Comparison of ENCODE assay signal across 1 cellular context in the genomic region with DNA sequence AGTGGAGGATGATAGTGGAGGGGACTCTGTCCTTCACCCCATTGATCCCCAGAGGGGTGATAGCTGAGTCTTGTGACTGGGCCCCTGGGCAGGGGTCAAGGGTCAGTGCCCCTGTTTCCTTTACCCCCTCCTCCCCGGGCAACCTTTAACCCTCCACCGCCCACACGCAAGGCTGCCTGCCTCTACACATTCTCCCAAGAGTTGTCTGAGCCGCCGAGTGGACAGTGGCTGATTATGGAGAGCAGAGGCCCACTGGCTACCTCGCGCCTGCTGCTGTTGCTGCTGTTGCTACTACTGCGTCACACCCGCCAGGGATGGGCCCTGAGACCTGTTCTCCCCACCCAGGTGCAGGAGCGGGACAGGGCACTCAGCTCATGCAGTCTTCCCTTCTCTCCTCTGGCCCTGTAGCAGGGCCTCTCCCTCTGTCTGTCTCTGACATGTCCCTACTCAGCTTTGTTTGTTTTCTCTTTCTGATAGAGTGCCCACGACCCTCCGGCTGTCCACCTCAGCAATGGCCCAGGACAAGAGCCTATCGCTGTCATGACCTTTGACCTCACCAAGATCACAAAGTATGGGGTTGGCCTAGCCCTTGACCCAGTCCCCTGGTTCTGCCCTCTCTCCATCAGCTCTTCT.
TF ChIP-seq lines count a peak whose summit lies in the region.

A gene with protein sequence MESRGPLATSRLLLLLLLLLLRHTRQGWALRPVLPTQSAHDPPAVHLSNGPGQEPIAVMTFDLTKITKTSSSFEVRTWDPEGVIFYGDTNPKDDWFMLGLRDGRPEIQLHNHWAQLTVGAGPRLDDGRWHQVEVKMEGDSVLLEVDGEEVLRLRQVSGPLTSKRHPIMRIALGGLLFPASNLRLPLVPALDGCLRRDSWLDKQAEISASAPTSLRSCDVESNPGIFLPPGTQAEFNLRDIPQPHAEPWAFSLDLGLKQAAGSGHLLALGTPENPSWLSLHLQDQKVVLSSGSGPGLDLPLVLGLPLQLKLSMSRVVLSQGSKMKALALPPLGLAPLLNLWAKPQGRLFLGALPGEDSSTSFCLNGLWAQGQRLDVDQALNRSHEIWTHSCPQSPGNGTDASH (plus strand): TSS at position 197 of the 633 bp plus-strand sequence. CDS start 38 bp downstream, at position 235.

TF ChIP-seq in HepG2, 621 proteins besides CTCF, POLR2A, EP300 and RAD21 (continued from another document and continues in another):
- TF ChIP-seq, protein P1, sequence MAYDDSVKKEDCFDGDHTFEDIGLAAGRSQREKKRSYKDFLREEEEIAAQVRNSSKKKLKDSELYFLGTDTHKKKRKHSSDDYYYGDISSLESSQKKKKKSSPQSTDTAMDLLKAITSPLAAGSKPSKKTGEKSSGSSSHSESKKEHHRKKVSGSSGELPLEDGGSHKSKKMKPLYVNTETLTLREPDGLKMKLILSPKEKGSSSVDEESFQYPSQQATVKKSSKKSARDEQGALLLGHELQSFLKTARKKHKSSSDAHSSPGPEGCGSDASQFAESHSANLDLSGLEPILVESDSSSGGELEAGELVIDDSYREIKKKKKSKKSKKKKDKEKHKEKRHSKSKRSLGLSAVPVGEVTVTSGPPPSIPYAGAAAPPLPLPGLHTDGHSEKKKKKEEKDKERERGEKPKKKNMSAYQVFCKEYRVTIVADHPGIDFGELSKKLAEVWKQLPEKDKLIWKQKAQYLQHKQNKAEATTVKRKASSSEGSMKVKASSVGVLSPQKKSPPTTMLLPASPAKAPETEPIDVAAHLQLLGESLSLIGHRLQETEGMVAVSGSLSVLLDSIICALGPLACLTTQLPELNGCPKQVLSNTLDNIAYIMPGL (CRISPR knock-in tag; IDR thresholded peaks at IDR 0.05; ENCODE audit: borderline replicate concordance in 1 of 2, low read depth in 1 of 2) = no peak; a peak in 1 of 4 replicates
- TF ChIP-seq, protein P2, sequence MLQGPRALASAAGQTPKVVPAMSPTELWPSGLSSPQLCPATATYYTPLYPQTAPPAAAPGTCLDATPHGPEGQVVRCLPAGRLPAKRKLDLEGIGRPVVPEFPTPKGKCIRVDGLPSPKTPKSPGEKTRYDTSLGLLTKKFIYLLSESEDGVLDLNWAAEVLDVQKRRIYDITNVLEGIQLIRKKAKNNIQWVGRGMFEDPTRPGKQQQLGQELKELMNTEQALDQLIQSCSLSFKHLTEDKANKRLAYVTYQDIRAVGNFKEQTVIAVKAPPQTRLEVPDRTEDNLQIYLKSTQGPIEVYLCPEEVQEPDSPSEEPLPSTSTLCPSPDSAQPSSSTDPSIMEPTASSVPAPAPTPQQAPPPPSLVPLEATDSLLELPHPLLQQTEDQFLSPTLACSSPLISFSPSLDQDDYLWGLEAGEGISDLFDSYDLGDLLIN (CRISPR knock-in tag; IDR thresholded peaks at IDR 0.05; ENCODE audit: borderline replicate concordance) = no peak
- TF ChIP-seq ZNF598 (CRISPR knock-in tag; IDR thresholded peaks at IDR 0.05; ENCODE audit: borderline replicate concordance) = peak; percentile 74; the same call in 1 of the 2 replicates
- TF ChIP-seq, protein P3, sequence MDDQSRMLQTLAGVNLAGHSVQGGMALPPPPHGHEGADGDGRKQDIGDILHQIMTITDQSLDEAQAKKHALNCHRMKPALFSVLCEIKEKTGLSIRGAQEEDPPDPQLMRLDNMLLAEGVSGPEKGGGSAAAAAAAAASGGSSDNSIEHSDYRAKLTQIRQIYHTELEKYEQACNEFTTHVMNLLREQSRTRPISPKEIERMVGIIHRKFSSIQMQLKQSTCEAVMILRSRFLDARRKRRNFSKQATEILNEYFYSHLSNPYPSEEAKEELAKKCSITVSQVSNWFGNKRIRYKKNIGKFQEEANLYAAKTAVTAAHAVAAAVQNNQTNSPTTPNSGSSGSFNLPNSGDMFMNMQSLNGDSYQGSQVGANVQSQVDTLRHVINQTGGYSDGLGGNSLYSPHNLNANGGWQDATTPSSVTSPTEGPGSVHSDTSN (CRISPR knock-in tag; IDR thresholded peaks at IDR 0.05; ENCODE audit: borderline replicate concordance) = no peak
- TF ChIP-seq, protein P4, sequence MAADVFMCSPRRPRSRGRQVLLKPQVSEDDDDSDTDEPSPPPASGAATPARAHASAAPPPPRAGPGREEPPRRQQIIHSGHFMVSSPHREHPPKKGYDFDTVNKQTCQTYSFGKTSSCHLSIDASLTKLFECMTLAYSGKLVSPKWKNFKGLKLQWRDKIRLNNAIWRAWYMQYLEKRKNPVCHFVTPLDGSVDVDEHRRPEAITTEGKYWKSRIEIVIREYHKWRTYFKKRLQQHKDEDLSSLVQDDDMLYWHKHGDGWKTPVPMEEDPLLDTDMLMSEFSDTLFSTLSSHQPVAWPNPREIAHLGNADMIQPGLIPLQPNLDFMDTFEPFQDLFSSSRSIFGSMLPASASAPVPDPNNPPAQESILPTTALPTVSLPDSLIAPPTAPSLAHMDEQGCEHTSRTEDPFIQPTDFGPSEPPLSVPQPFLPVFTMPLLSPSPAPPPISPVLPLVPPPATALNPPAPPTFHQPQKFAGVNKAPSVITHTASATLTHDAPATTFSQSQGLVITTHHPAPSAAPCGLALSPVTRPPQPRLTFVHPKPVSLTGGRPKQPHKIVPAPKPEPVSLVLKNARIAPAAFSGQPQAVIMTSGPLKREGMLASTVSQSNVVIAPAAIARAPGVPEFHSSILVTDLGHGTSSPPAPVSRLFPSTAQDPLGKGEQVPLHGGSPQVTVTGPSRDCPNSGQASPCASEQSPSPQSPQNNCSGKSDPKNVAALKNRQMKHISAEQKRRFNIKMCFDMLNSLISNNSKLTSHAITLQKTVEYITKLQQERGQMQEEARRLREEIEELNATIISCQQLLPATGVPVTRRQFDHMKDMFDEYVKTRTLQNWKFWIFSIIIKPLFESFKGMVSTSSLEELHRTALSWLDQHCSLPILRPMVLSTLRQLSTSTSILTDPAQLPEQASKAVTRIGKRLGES (CRISPR knock-in tag; IDR thresholded peaks at IDR 0.05; ENCODE audit: borderline replicate concordance) = no peak
- TF ChIP-seq, protein P5, sequence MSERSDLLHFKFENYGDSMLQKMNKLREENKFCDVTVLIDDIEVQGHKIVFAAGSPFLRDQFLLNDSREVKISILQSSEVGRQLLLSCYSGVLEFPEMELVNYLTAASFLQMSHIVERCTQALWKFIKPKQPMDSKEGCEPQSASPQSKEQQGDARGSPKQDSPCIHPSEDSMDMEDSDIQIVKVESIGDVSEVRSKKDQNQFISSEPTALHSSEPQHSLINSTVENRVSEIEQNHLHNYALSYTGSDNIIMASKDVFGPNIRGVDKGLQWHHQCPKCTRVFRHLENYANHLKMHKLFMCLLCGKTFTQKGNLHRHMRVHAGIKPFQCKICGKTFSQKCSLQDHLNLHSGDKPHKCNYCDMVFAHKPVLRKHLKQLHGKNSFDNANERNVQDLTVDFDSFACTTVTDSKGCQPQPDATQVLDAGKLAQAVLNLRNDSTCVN (CRISPR knock-in tag; IDR thresholded peaks at IDR 0.05; ENCODE audit: borderline replicate concordance) = no peak
- no peak for TF ChIP-seq ZNF766 (CRISPR knock-in tag; IDR thresholded peaks at IDR 0.05; ENCODE audit: borderline replicate concordance)
- TF ChIP-seq ZNF703 (CRISPR knock-in tag; IDR thresholded peaks at IDR 0.05; ENCODE audit: borderline replicate concordance) = no peak
- TF ChIP-seq ONECUT2 (CRISPR knock-in tag; IDR thresholded peaks at IDR 0.05) = no peak
- TF ChIP-seq ARNT (IDR thresholded peaks at IDR 0.05) = no peak
- TF ChIP-seq TEAD2 (CRISPR knock-in tag; IDR thresholded peaks at IDR 0.05) = no peak
- no peak for TF ChIP-seq ZNF331 (CRISPR knock-in tag; IDR thresholded peaks at IDR 0.05)
- no peak for TF ChIP-seq RBAK (CRISPR knock-in tag; IDR thresholded peaks at IDR 0.05)
- no peak for TF ChIP-seq FOXJ3 (CRISPR knock-in tag; IDR thresholded peaks at IDR 0.05; ENCODE audit: borderline replicate concordance)
- TF ChIP-seq ZMYM4 (CRISPR knock-in tag; IDR thresholded peaks at IDR 0.05) = no peak
- no peak for TF ChIP-seq ZNF317 (CRISPR knock-in tag; IDR thresholded peaks at IDR 0.05)
- TF ChIP-seq, protein P6, sequence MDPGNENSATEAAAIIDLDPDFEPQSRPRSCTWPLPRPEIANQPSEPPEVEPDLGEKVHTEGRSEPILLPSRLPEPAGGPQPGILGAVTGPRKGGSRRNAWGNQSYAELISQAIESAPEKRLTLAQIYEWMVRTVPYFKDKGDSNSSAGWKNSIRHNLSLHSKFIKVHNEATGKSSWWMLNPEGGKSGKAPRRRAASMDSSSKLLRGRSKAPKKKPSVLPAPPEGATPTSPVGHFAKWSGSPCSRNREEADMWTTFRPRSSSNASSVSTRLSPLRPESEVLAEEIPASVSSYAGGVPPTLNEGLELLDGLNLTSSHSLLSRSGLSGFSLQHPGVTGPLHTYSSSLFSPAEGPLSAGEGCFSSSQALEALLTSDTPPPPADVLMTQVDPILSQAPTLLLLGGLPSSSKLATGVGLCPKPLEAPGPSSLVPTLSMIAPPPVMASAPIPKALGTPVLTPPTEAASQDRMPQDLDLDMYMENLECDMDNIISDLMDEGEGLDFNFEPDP (CRISPR knock-in tag; conservative IDR thresholded peaks at IDR 0.05) = no peak
- no peak for TF ChIP-seq DMAP1 (CRISPR knock-in tag; IDR thresholded peaks at IDR 0.05)
- no peak for TF ChIP-seq ZFP90 (CRISPR knock-in tag; IDR thresholded peaks at IDR 0.05; ENCODE audit: borderline replicate concordance)
- no peak for TF ChIP-seq GATAD1 (CRISPR knock-in tag; IDR thresholded peaks at IDR 0.05)
- TF ChIP-seq NFYB (CRISPR knock-in tag; IDR thresholded peaks at IDR 0.05) = no peak
- TF ChIP-seq, protein P7, sequence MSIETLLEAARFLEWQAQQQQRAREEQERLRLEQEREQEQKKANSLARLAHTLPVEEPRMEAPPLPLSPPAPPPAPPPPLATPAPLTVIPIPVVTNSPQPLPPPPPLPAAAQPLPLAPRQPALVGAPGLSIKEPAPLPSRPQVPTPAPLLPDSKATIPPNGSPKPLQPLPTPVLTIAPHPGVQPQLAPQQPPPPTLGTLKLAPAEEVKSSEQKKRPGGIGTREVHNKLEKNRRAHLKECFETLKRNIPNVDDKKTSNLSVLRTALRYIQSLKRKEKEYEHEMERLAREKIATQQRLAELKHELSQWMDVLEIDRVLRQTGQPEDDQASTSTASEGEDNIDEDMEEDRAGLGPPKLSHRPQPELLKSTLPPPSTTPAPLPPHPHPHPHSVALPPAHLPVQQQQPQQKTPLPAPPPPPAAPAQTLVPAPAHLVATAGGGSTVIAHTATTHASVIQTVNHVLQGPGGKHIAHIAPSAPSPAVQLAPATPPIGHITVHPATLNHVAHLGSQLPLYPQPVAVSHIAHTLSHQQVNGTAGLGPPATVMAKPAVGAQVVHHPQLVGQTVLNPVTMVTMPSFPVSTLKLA (IDR thresholded peaks at IDR 0.05) = no peak
- TF ChIP-seq, protein P8, sequence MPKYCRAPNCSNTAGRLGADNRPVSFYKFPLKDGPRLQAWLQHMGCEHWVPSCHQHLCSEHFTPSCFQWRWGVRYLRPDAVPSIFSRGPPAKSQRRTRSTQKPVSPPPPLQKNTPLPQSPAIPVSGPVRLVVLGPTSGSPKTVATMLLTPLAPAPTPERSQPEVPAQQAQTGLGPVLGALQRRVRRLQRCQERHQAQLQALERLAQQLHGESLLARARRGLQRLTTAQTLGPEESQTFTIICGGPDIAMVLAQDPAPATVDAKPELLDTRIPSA (CRISPR knock-in tag; IDR thresholded peaks at IDR 0.05; ENCODE audit: borderline replicate concordance) = no peak
- no peak for TF ChIP-seq TOE1 (CRISPR knock-in tag; IDR thresholded peaks at IDR 0.05)
- no peak for TF ChIP-seq NONO (IDR thresholded peaks at IDR 0.05)
- TF ChIP-seq NONO (CRISPR knock-in tag; conservative IDR thresholded peaks at IDR 0.05) = no peak
- TF ChIP-seq ZNF10 (CRISPR knock-in tag; IDR thresholded peaks at IDR 0.05; ENCODE audit: borderline replicate concordance, low read depth) = no peak
- no peak for TF ChIP-seq ARID2 (CRISPR knock-in tag; IDR thresholded peaks at IDR 0.05; ENCODE audit: borderline replicate concordance)
- TF ChIP-seq SNAPC2 (CRISPR knock-in tag; IDR thresholded peaks at IDR 0.05) = no peak
- TF ChIP-seq, protein P9, sequence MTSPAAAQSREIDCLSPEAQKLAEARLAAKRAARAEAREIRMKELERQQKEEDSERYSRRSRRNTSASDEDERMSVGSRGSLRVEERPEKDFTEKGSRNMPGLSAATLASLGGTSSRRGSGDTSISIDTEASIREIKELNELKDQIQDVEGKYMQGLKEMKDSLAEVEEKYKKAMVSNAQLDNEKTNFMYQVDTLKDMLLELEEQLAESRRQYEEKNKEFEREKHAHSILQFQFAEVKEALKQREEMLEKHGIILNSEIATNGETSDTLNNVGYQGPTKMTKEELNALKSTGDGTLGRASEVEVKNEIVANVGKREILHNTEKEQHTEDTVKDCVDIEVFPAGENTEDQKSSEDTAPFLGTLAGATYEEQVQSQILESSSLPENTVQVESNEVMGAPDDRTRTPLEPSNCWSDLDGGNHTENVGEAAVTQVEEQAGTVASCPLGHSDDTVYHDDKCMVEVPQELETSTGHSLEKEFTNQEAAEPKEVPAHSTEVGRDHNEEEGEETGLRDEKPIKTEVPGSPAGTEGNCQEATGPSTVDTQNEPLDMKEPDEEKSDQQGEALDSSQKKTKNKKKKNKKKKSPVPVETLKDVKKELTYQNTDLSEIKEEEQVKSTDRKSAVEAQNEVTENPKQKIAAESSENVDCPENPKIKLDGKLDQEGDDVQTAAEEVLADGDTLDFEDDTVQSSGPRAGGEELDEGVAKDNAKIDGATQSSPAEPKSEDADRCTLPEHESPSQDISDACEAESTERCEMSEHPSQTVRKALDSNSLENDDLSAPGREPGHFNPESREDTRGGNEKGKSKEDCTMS (CRISPR knock-in tag; conservative IDR thresholded peaks at IDR 0.05) = no peak
- peak; percentile 37; the same call in 1 of the 2 replicates for TF ChIP-seq DPF2 (CRISPR knock-in tag; IDR thresholded peaks at IDR 0.05; ENCODE audit: borderline replicate concordance, low read depth)
- TF ChIP-seq RBM22 (optimal IDR thresholded peaks at IDR 0.05; ENCODE audit: low read length) = no peak
- TF ChIP-seq, protein P10, sequence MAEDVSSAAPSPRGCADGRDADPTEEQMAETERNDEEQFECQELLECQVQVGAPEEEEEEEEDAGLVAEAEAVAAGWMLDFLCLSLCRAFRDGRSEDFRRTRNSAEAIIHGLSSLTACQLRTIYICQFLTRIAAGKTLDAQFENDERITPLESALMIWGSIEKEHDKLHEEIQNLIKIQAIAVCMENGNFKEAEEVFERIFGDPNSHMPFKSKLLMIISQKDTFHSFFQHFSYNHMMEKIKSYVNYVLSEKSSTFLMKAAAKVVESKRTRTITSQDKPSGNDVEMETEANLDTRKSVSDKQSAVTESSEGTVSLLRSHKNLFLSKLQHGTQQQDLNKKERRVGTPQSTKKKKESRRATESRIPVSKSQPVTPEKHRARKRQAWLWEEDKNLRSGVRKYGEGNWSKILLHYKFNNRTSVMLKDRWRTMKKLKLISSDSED (CRISPR knock-in tag; IDR thresholded peaks at IDR 0.05) = no peak
